Comparison of ENCODE assay signal across 1 cellular context in the genomic region with DNA sequence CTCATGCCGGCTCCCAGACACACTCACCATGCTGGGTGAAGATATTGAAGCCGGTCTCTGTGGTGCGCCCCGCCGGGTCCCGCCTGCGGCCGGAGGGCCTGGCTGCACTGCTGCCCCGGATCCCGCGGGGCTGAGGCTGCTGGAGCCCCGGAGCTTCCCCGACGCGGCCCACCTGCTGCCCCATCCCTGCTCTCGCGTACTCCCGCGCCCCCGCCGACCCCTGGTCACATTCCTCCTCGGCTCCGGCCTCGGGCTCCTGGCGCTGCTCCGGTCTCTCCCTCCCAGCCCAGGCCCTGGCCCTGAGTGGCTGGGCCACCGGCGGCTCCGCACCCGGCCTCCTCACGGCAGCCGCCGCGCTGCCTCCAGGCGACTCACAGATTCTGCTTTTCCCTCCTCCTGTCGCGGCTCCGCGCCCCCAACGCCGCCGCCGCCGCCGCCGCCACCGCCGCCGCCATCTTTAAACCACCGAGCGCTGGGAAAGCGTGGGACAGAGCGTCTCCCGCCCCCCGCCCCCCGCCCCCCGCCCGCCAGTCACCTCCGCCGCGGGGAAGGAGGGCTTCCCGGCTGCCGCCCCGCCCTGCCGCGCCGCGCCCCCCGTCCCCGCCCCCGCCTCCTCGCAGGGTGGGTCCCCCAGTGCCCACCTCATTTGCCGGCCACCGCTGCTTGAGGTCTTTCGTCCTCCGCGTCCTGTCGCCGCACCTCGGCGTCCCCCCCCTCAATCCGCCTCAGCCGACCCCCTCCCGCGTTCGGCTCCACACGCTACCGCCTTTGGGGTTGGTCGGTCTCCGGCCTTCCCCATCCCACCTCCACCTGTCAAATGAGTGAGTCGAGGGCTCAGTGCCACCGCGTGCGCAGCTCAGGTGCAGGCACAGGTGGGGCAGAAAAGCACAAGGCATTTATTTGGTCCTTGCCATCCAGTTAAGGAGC.
A peak's percentile ranks its signal among the peaks of the same experiment; 100 is the strongest.
TF ChIP-seq lines count a peak whose summit lies in the region.

A gene (minus strand): TSS at position 464 of the 927 bp plus-strand sequence. CDS start 280 bp downstream, at position 184.

TF ChIP-seq in K562, 482 proteins besides CTCF, POLR2A, EP300 and RAD21 (continued from another document):
- TF ChIP-seq, protein P1, sequence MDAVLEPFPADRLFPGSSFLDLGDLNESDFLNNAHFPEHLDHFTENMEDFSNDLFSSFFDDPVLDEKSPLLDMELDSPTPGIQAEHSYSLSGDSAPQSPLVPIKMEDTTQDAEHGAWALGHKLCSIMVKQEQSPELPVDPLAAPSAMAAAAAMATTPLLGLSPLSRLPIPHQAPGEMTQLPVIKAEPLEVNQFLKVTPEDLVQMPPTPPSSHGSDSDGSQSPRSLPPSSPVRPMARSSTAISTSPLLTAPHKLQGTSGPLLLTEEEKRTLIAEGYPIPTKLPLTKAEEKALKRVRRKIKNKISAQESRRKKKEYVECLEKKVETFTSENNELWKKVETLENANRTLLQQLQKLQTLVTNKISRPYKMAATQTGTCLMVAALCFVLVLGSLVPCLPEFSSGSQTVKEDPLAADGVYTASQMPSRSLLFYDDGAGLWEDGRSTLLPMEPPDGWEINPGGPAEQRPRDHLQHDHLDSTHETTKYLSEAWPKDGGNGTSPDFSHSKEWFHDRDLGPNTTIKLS (IDR thresholded peaks at IDR 0.05; ENCODE audit: borderline replicate concordance, low read depth) = no peak
- no peak for TF ChIP-seq ZNF764 (CRISPR knock-in tag; IDR thresholded peaks at IDR 0.05; ENCODE audit: low read depth)
- TF ChIP-seq, protein P2, sequence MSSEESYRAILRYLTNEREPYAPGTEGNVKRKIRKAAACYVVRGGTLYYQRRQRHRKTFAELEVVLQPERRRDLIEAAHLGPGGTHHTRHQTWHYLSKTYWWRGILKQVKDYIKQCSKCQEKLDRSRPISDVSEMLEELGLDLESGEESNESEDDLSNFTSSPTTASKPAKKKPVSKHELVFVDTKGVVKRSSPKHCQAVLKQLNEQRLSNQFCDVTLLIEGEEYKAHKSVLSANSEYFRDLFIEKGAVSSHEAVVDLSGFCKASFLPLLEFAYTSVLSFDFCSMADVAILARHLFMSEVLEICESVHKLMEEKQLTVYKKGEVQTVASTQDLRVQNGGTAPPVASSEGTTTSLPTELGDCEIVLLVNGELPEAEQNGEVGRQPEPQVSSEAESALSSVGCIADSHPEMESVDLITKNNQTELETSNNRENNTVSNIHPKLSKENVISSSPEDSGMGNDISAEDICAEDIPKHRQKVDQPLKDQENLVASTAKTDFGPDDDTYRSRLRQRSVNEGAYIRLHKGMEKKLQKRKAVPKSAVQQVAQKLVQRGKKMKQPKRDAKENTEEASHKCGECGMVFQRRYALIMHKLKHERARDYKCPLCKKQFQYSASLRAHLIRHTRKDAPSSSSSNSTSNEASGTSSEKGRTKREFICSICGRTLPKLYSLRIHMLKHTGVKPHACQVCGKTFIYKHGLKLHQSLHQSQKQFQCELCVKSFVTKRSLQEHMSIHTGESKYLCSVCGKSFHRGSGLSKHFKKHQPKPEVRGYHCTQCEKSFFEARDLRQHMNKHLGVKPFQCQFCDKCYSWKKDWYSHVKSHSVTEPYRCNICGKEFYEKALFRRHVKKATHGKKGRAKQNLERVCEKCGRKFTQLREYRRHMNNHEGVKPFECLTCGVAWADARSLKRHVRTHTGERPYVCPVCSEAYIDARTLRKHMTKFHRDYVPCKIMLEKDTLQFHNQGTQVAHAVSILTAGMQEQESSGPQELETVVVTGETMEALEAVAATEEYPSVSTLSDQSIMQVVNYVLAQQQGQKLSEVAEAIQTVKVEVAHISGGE (CRISPR knock-in tag; IDR thresholded peaks at IDR 0.05) = no peak
- peak; percentile 70; the same call in 1 of the 2 replicates for TF ChIP-seq ZEB2 (IDR thresholded peaks at IDR 0.05)
- TF ChIP-seq ZNF77 (CRISPR knock-in tag; IDR thresholded peaks at IDR 0.05) = no peak
- TF ChIP-seq, protein P3, sequence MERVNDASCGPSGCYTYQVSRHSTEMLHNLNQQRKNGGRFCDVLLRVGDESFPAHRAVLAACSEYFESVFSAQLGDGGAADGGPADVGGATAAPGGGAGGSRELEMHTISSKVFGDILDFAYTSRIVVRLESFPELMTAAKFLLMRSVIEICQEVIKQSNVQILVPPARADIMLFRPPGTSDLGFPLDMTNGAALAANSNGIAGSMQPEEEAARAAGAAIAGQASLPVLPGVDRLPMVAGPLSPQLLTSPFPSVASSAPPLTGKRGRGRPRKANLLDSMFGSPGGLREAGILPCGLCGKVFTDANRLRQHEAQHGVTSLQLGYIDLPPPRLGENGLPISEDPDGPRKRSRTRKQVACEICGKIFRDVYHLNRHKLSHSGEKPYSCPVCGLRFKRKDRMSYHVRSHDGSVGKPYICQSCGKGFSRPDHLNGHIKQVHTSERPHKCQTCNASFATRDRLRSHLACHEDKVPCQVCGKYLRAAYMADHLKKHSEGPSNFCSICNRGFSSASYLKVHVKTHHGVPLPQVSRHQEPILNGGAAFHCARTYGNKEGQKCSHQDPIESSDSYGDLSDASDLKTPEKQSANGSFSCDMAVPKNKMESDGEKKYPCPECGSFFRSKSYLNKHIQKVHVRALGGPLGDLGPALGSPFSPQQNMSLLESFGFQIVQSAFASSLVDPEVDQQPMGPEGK (CRISPR knock-in tag; IDR thresholded peaks at IDR 0.05; ENCODE audit: borderline replicate concordance) = no peak
- no peak for TF ChIP-seq ZNF239 (CRISPR knock-in tag; IDR thresholded peaks at IDR 0.05)
- TF ChIP-seq ESRRB (CRISPR knock-in tag; IDR thresholded peaks at IDR 0.05; ENCODE audit: borderline replicate concordance) = no peak
- TF ChIP-seq KLF6 (CRISPR knock-in tag; IDR thresholded peaks at IDR 0.05; ENCODE audit: borderline replicate concordance) = no peak
- TF ChIP-seq MAZ (CRISPR knock-in tag; conservative IDR thresholded peaks at IDR 0.05 in 1 of 2, IDR thresholded peaks at IDR 0.05 in 1 of 2) = peak; percentile 69 to 79
- TF ChIP-seq, protein P4, sequence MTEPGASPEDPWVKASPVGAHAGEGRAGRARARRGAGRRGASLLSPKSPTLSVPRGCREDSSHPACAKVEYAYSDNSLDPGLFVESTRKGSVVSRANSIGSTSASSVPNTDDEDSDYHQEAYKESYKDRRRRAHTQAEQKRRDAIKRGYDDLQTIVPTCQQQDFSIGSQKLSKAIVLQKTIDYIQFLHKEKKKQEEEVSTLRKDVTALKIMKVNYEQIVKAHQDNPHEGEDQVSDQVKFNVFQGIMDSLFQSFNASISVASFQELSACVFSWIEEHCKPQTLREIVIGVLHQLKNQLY (CRISPR knock-in tag; conservative IDR thresholded peaks at IDR 0.05) = 0 out of 4 replicates have a peak, but pooled peaks of 1 of the 2 experiments have one; percentile 32
- TF ChIP-seq PYGO2 (tag; IDR thresholded peaks at IDR 0.05) = no peak
- TF ChIP-seq, protein P5, sequence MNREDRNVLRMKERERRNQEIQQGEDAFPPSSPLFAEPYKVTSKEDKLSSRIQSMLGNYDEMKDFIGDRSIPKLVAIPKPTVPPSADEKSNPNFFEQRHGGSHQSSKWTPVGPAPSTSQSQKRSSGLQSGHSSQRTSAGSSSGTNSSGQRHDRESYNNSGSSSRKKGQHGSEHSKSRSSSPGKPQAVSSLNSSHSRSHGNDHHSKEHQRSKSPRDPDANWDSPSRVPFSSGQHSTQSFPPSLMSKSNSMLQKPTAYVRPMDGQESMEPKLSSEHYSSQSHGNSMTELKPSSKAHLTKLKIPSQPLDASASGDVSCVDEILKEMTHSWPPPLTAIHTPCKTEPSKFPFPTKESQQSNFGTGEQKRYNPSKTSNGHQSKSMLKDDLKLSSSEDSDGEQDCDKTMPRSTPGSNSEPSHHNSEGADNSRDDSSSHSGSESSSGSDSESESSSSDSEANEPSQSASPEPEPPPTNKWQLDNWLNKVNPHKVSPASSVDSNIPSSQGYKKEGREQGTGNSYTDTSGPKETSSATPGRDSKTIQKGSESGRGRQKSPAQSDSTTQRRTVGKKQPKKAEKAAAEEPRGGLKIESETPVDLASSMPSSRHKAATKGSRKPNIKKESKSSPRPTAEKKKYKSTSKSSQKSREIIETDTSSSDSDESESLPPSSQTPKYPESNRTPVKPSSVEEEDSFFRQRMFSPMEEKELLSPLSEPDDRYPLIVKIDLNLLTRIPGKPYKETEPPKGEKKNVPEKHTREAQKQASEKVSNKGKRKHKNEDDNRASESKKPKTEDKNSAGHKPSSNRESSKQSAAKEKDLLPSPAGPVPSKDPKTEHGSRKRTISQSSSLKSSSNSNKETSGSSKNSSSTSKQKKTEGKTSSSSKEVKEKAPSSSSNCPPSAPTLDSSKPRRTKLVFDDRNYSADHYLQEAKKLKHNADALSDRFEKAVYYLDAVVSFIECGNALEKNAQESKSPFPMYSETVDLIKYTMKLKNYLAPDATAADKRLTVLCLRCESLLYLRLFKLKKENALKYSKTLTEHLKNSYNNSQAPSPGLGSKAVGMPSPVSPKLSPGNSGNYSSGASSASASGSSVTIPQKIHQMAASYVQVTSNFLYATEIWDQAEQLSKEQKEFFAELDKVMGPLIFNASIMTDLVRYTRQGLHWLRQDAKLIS (CRISPR knock-in tag; IDR thresholded peaks at IDR 0.05) = peak; percentile 48; the same call in 1 of the 2 replicates
- no peak for TF ChIP-seq ZFP36 (IDR thresholded peaks at IDR 0.05; ENCODE audit: low read depth, low read length, partially characterized antibody)
- TF ChIP-seq, protein P6, sequence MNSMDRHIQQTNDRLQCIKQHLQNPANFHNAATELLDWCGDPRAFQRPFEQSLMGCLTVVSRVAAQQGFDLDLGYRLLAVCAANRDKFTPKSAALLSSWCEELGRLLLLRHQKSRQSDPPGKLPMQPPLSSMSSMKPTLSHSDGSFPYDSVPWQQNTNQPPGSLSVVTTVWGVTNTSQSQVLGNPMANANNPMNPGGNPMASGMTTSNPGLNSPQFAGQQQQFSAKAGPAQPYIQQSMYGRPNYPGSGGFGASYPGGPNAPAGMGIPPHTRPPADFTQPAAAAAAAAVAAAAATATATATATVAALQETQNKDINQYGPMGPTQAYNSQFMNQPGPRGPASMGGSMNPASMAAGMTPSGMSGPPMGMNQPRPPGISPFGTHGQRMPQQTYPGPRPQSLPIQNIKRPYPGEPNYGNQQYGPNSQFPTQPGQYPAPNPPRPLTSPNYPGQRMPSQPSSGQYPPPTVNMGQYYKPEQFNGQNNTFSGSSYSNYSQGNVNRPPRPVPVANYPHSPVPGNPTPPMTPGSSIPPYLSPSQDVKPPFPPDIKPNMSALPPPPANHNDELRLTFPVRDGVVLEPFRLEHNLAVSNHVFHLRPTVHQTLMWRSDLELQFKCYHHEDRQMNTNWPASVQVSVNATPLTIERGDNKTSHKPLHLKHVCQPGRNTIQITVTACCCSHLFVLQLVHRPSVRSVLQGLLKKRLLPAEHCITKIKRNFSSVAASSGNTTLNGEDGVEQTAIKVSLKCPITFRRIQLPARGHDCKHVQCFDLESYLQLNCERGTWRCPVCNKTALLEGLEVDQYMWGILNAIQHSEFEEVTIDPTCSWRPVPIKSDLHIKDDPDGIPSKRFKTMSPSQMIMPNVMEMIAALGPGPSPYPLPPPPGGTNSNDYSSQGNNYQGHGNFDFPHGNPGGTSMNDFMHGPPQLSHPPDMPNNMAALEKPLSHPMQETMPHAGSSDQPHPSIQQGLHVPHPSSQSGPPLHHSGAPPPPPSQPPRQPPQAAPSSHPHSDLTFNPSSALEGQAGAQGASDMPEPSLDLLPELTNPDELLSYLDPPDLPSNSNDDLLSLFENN (IDR thresholded peaks at IDR 0.05; ENCODE audit: low read depth in 2 of 2, low read length in 2 of 2) = no peak
- no peak for TF ChIP-seq MEF2A (IDR thresholded peaks at IDR 0.05; ENCODE audit: control insufficient read depth, low read depth, low read length)
- TF ChIP-seq ZNF584 (CRISPR knock-in tag; IDR thresholded peaks at IDR 0.05; ENCODE audit: low read depth) = no peak
- TF ChIP-seq XRCC3 (IDR thresholded peaks at IDR 0.05) = no peak
- TF ChIP-seq PHF8 (IDR thresholded peaks at IDR 0.05; ENCODE audit: borderline replicate concordance, low read length) = peak; percentile 86; the same call in 1 of the 2 replicates
- no peak; the same call in 1 of the 2 replicates for TF ChIP-seq CBX1 (IDR thresholded peaks at IDR 0.05; ENCODE audit: low read depth)
- no peak for TF ChIP-seq JUNB (CRISPR knock-in tag; conservative IDR thresholded peaks at IDR 0.05)
- peak; percentile 29 for TF ChIP-seq POLR2B (IDR thresholded peaks at IDR 0.05; ENCODE audit: low read depth, partially characterized antibody)
- TF ChIP-seq LEF1 (IDR thresholded peaks at IDR 0.05) = no peak
- TF ChIP-seq ZFP30 (CRISPR knock-in tag; IDR thresholded peaks at IDR 0.05; ENCODE audit: borderline replicate concordance) = no peak
- TF ChIP-seq ETV6 (IDR thresholded peaks at IDR 0.05; ENCODE audit: borderline replicate concordance in 1 of 2, low read depth in 2 of 2, low read length in 1 of 2) = no peak
- TF ChIP-seq ETV6 (CRISPR knock-in tag; IDR thresholded peaks at IDR 0.05; ENCODE audit: borderline replicate concordance) = no peak
- TF ChIP-seq HMG20B (CRISPR knock-in tag; IDR thresholded peaks at IDR 0.05) = no peak
- TF ChIP-seq ZNF408 (CRISPR knock-in tag; IDR thresholded peaks at IDR 0.05; ENCODE audit: low read depth) = no peak
- no peak; the same call in 1 of the 2 replicates for TF ChIP-seq NFRKB (IDR thresholded peaks at IDR 0.05; ENCODE audit: low read depth)
- peak; percentile 91 for TF ChIP-seq ZFX (CRISPR knock-in tag; IDR thresholded peaks at IDR 0.05)
- TF ChIP-seq CBX3 (IDR thresholded peaks at IDR 0.05; ENCODE audit: borderline replicate concordance in 1 of 2, low read length in 2 of 2) = no peak
- no peak for TF ChIP-seq NR2C1 (IDR thresholded peaks at IDR 0.05)
- TF ChIP-seq NR2C1 (tag; IDR thresholded peaks at IDR 0.05) = no peak
- TF ChIP-seq ZNF830 (CRISPR knock-in tag; IDR thresholded peaks at IDR 0.05) = 0 out of 2 replicates have a peak, but pooled peaks have one; percentile 44
- peak; percentile 65 for TF ChIP-seq EGR1 (conservative IDR thresholded peaks at IDR 0.05)
- no peak for TF ChIP-seq BRF1 (IDR thresholded peaks at IDR 0.05; ENCODE audit: borderline replicate concordance, extremely low read depth, insufficient read length)
- no peak for TF ChIP-seq RBM34 (IDR thresholded peaks at IDR 0.05; ENCODE audit: borderline replicate concordance, insufficient read depth, low read length)
- TF ChIP-seq RFX5 (IDR thresholded peaks at IDR 0.05; ENCODE audit: low read depth, low read length) = no peak
- no peak for TF ChIP-seq MED1 (CRISPR knock-in tag; IDR thresholded peaks at IDR 0.05; ENCODE audit: borderline replicate concordance)
- TF ChIP-seq BRD9 (IDR thresholded peaks at IDR 0.05; ENCODE audit: low read depth, partially characterized antibody) = no peak
- no peak for TF ChIP-seq ZNF12 (CRISPR knock-in tag; IDR thresholded peaks at IDR 0.05)
